ENCODE assay signal across 10 cellular contexts in genomic region chr2:101111917-101112771, GRCh38. TPM values are rescaled to one million over a fixed set of nuclear protein-coding genes. Genes with fewer than 3 reads are reported as not detected.
DNase-seq lines count a peak whose midpoint lies in the region; ATAC-seq and TF ChIP-seq lines count a peak whose summit lies in the region.
"Had no signal": no experiment of that assay in that cellular context is flagged by ENCODE, and none has a peak within 500 bp of the region (broad histone marks: within the 10 kb centered on the region; RNA-seq: fewer than 3 reads in every experiment).

No MANE protein-coding gene starts in this region.

- POLR2A ChIA-PET in BJ (lab: Charles Lee) = no interaction called here

- no peaks in the 10 kb centered on the region for H3K36me3 ChIP-seq in BJ (ENCODE audit: control insufficient read depth, insufficient read depth, low read length)
- H3K36me3 ChIP-seq in RWPE2 (ENCODE audit: low read depth) = no peaks in the 10 kb centered on the region
- no peaks in the 10 kb centered on the region for H3K36me3 ChIP-seq in prostate gland
- H3K36me3 ChIP-seq in H7 (replicated peaks; ENCODE audit: control insufficient read depth, insufficient read depth, low read length) = no peaks in the 10 kb centered on the region
- H3K36me3 ChIP-seq in thyroid gland = no peaks in the 10 kb centered on the region

- H3K4me1 ChIP-seq in RWPE2 (ENCODE audit: insufficient read depth, poor library complexity, severe bottlenecking) (peaks cover 34% of the 10 kb centered on the region), prostate gland (replicated peaks) (peaks cover 34% of the 10 kb centered on the region), thyroid gland (peaks cover 12 to 36% of the 10 kb centered on the region in 2 donors)

- H3K4me3 ChIP-seq in BJ (ENCODE audit: low read depth, low read length) = no peak overlapping the region
- no peak overlapping the region for H3K4me3 ChIP-seq in RWPE2 (ENCODE audit: severe bottlenecking)
- no peak overlapping the region for H3K4me3 ChIP-seq in fibroblast of the aortic adventitia (ENCODE audit: low read depth, low read length)
- H3K4me3 ChIP-seq in prostate gland = no peak overlapping the region
- no peak overlapping the region for H3K4me3 ChIP-seq in H7 (ENCODE audit: insufficient read depth, low read depth, low read length)
- H3K4me3 ChIP-seq in thyroid gland (replicated peaks in 1 of 3) = no peak overlapping the region

- intact Hi-C loops in prostate gland (cut with DNase I) = no loop called here
- intact Hi-C loops in thyroid gland (cut with DNase I) = no loop called here

- TF ChIP-seq CTCF in BJ (IDR thresholded peaks at IDR 0.05; ENCODE audit: insufficient read depth, low read depth, low read length) (no peak), RWPE2 (IDR thresholded peaks at IDR 0.05; ENCODE audit: poor library complexity, severe bottlenecking) (no peak), fibroblast of the aortic adventitia (IDR thresholded peaks at IDR 0.05; ENCODE audit: insufficient read depth, low read length) (no peak), prostate gland (IDR thresholded peaks at IDR 0.05) (no peak), thyroid gland (IDR thresholded peaks at IDR 0.05) (no peak)

- WGBS in prostate gland = 68% methylated on average over 10 of the region's 10 CpGs
- 80 to 89% methylated on average over 10 of the region's 10 CpGs for WGBS in thyroid gland, 2 donors

- TF ChIP-seq POLR2A in prostate gland (IDR thresholded peaks at IDR 0.05) = no peak
- no peak for TF ChIP-seq POLR2A in thyroid gland (IDR thresholded peaks at IDR 0.05)

- no peaks in the 10 kb centered on the region for H3K27me3 ChIP-seq in BJ (ENCODE audit: control insufficient read depth, insufficient read depth, low read length)
- no peaks in the 10 kb centered on the region for H3K27me3 ChIP-seq in RWPE2 (ENCODE audit: insufficient read depth, poor library complexity, severe bottlenecking)
- no peaks in the 10 kb centered on the region for H3K27me3 ChIP-seq in prostate gland (replicated peaks; ENCODE audit: insufficient read depth)
- H3K27me3 ChIP-seq in H7 (ENCODE audit: control insufficient read depth, insufficient read depth, low read length) = no peaks in the 10 kb centered on the region
- no peaks in the 10 kb centered on the region for H3K27me3 ChIP-seq in thyroid gland

- no peak for ATAC-seq in RWPE2 (ENCODE audit: low read depth)
- ATAC-seq in HG03442 (IDR thresholded peaks at IDR 0.05; ENCODE audit: unreplicated experiment) = no peak

- DNase-seq in BJ (ENCODE audit: low read depth) = peak; percentile 62
- DNase-seq in RWPE2 (ENCODE audit: low spot score) = no peak
- peak; percentile 85 for DNase-seq in fibroblast of the aortic adventitia (ENCODE audit: low read depth)
- DNase-seq in prostate gland (ENCODE audit: low spot score) = no peak
- no peak for DNase-seq in H7
- no peak for DNase-seq in T-helper 2 cell
- no peak for DNase-seq in thyroid gland
- DNase-seq: C1 segment of cervical spinal cord, NCI-H1930 had no signal

- CTCF ChIA-PET in BJ (lab: Yijun Ruan, JAX) = interaction anchor here (0.7 kb wide), 1 partner anchor 14 kb away, joined by 3 read pairs; no protein-coding TSS in a partner anchor

- H3K27ac ChIP-seq in RWPE2 (ENCODE audit: poor library complexity, severe bottlenecking) (peak overlapping the region; percentile 95), prostate gland (peak overlapping the region; percentile 49 to 80), thyroid gland (peak overlapping the region in 1 of 3 donors; percentile 12)

- H3K9me3 ChIP-seq in RWPE2 (ENCODE audit: severe bottlenecking) (no peaks in the 10 kb centered on the region), prostate gland (no peaks in the 10 kb centered on the region), thyroid gland (no peaks in the 10 kb centered on the region)

RNA-seq across cellular contexts. Expression of gene TBC1D8, which starts 39.0 kb away (rescaled TPM):
- polyA plus RNA-seq in BJ (2011; rRNA removed) = 5.9 and 8.8 TPM in 2 replicates
- polyA minus RNA-seq in BJ (2011; rRNA and poly(A)+ RNA removed) = 7.0 and 8.6 TPM in 2 replicates
- 12.4 and 21.3 TPM in 2 replicates for total RNA-seq in fibroblast of the aortic adventitia (ENCODE audit: low replicate concordance)
- total RNA-seq in prostate gland = 100 to 1,000 TPM in 1 of 2 donors, 10 to 100 TPM in 1; 86.1 to 149 TPM
- 29.8 and 53.2 TPM in 2 replicates for total RNA-seq in H7 (2014; rRNA removed; shearing (Covaris generic))
- total RNA-seq in thyroid gland = 10 to 100 TPM; 16.4 to 36.8 (median 27.1) TPM

Comparison
In these comparisons a context has a peak if more than half of its experiments do, and no peak if none do; other contexts are left out.
1. DNase-seq: peak in BJ (single experiment) and fibroblast of the aortic adventitia (single experiment); none in RWPE2 (single experiment), prostate gland (single experiment), H7 (single experiment), T-helper 2 cell (0 of 5) and thyroid gland (0 of 2).